8 cellular contexts compared by ENCODE assay signal in the genomic region with DNA sequence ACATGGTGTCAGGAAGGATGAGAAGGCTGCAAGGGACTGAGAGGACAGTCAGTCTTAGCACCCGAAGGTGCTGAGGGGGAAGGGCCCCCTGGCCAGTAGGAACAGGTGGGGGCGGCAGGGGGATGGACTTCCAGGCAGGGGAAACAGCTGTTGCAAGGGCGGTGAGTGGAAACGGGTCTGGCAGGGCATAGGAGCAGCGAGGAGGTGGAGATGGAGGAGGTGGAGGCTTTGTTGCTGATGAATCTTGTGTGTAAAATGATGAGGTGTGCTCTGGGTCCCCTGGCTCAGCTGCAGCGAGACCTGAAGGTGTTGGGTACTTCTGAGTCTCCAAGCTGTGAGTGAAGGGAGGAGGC. TPM values are rescaled to one million over a fixed set of nuclear protein-coding genes. Genes with fewer than 3 reads are reported as not detected.
DNase-seq lines count a peak whose midpoint lies in the region; ATAC-seq, FAIRE-seq and TF ChIP-seq lines count a peak whose summit lies in the region.

No MANE protein-coding gene starts in this region.

- no peak overlapping the region for H3K9ac ChIP-seq in HUES64 (ENCODE audit: low read depth, low read length)

- H3K4me1 ChIP-seq in HUES64 (ENCODE audit: insufficient read depth, low read length) = peaks cover 10% of the 10 kb centered on the region; the same call in 1 of the 2 replicates

- peak overlapping the region; percentile 30 for H3K27ac Mint-ChIP-seq in chondrocyte (ENCODE audit: unreplicated experiment)
- H3K27ac Mint-ChIP-seq in naive thymus-derived CD8-positive, alpha-beta T cell = peak overlapping the region; percentile 70 to 95 (median 78)

- no peak for ATAC-seq in naive thymus-derived CD8-positive, alpha-beta T cell
- no peak for ATAC-seq in GM21786 (IDR thresholded peaks at IDR 0.05; ENCODE audit: unreplicated experiment)

- POLR2A ChIA-PET in naive thymus-derived CD8-positive, alpha-beta T cell (lab: Charles Lee) = interaction anchor here (0.7 to 2.4 kb wide), 7 partner anchors 9 to 130 kb away, joined by 3 to 15 read pairs (median 4); a partner anchor contains a TSS

- H3K27me3 Mint-ChIP-seq in chondrocyte (ENCODE audit: low read depth) = no peaks in the 10 kb centered on the region
- H3K27me3 Mint-ChIP-seq in naive thymus-derived CD8-positive, alpha-beta T cell = no peaks in the 10 kb centered on the region

- H3K36me3 ChIP-seq in HUES64 (ENCODE audit: insufficient read depth, low read length) = peaks cover 35% of the 10 kb centered on the region

- WGBS in HUES64 = 61% methylated on average over 6 of the region's 6 CpGs

- peaks cover 2% of the 10 kb centered on the region for H3K36me3 Mint-ChIP-seq in chondrocyte (ENCODE audit: low read depth)
- peaks cover 0 to 17% (median 2%) of the 10 kb centered on the region in 3 donors for H3K36me3 Mint-ChIP-seq in naive thymus-derived CD8-positive, alpha-beta T cell

- no peaks in the 10 kb centered on the region for H3K9me3 ChIP-seq in HUES64 (ENCODE audit: insufficient read depth, low read depth, low read length)

- H3K27ac ChIP-seq in HUES64 (ENCODE audit: low read depth, low read length) = no peak overlapping the region

- no peak for FAIRE-seq in RCC 7860 (lab: Jason Lieb, UNC)

- H3K4me3 ChIP-seq in HUES64 (ENCODE audit: low read length) = peak overlapping the region; percentile 95

- H3K4me1 Mint-ChIP-seq in chondrocyte (ENCODE audit: low read depth) = peaks cover 32% of the 10 kb centered on the region
- H3K4me1 Mint-ChIP-seq in naive thymus-derived CD8-positive, alpha-beta T cell = peaks cover 28 to 53% (median 49%) of the 10 kb centered on the region in 4 donors

- H3K27me3 ChIP-seq in HUES64 (ENCODE audit: insufficient read depth, low read length) = no peaks in the 10 kb centered on the region

- H3K9me3 Mint-ChIP-seq in chondrocyte (ENCODE audit: low read depth) = no peaks in the 10 kb centered on the region
- H3K9me3 Mint-ChIP-seq in naive thymus-derived CD8-positive, alpha-beta T cell = no peaks in the 10 kb centered on the region

- TF ChIP-seq CTCF in chondrocyte (IDR thresholded peaks at IDR 0.05) = no peak

- peak overlapping the region; percentile 82 for H3K4me3 Mint-ChIP-seq in chondrocyte (ENCODE audit: unreplicated experiment)
- peak overlapping the region; percentile 81 to 95 (median 87) for H3K4me3 Mint-ChIP-seq in naive thymus-derived CD8-positive, alpha-beta T cell

- DNase-seq in AG08396 (ENCODE audit: low spot score) (peak; percentile 26), chondrocyte (ENCODE audit: low spot score) (no peak), NCI-H510A treated with DMSO at 0.1 percent for 48 hours (lab: John Stamatoyannopoulos, UW) (no peak), cerebellar cortex (ENCODE audit: low spot score) (no peak), RCC 7860 (ENCODE audit: low spot score) (no peak)
- no peak for DNase-seq in naive thymus-derived CD8-positive, alpha-beta T cell

RNA-seq across cellular contexts. Expression of a gene that starts 1.2 kb away (rescaled TPM):
- 35.1 TPM for polyA plus RNA-seq in HUES64 (2013, experiment 1 of 2)
- 38.5 TPM for polyA plus RNA-seq in HUES64 (2013, experiment 2 of 2)
- total RNA-seq in chondrocyte = 34.7 to 64.4 TPM (median 61.3 TPM) in 3 replicates
- total RNA-seq in naive thymus-derived CD8-positive, alpha-beta T cell = 10 to 100 TPM; 50.1 to 54.2 TPM
- polyA plus RNA-seq in naive thymus-derived CD8-positive, alpha-beta T cell = 10 to 100 TPM; 13.8 to 40.0 (median 18.7) TPM

RNA-seq across cellular contexts. Expression of a gene that starts 30.8 kb away (rescaled TPM):
- polyA plus RNA-seq in HUES64 (2013, experiment 1 of 2) = 13.0 TPM
- 14.7 TPM for polyA plus RNA-seq in HUES64 (2013, experiment 2 of 2)
- 0.22 to 0.70 TPM (median 0.49 TPM) in 3 replicates for total RNA-seq in chondrocyte
- 10 to 100 TPM; 94.1 to 99.7 TPM for total RNA-seq in naive thymus-derived CD8-positive, alpha-beta T cell
- 10 to 100 TPM; 11.2 to 31.8 (median 16.4) TPM for polyA plus RNA-seq in naive thymus-derived CD8-positive, alpha-beta T cell

RNA-seq across cellular contexts. Expression of a gene that starts 32.3 kb away (rescaled TPM):
- polyA plus RNA-seq in HUES64 (2013, experiment 1 of 2) = 14.9 TPM
- polyA plus RNA-seq in HUES64 (2013, experiment 2 of 2) = 14.0 TPM
- 2.0 to 3.9 TPM (median 2.1 TPM) in 3 replicates for total RNA-seq in chondrocyte
- under 1 TPM; 0.03 to 0.10 TPM for total RNA-seq in naive thymus-derived CD8-positive, alpha-beta T cell
- polyA plus RNA-seq in naive thymus-derived CD8-positive, alpha-beta T cell = under 1 TPM in 2 of 3 donors, not detected in 1; 0.01 to 0.06 TPM

Comparison
In these comparisons a context has a peak if more than half of its experiments do, and no peak if none do; other contexts are left out.
1. RNA of a gene that starts 30.8 kb away (total RNA-seq): 94.1 to 99.7 TPM in naive thymus-derived CD8-positive, alpha-beta T cell; 0.22 to 0.70 TPM in chondrocyte; every median in the first group is over 10 times any median in the second.